In the genomic region with DNA sequence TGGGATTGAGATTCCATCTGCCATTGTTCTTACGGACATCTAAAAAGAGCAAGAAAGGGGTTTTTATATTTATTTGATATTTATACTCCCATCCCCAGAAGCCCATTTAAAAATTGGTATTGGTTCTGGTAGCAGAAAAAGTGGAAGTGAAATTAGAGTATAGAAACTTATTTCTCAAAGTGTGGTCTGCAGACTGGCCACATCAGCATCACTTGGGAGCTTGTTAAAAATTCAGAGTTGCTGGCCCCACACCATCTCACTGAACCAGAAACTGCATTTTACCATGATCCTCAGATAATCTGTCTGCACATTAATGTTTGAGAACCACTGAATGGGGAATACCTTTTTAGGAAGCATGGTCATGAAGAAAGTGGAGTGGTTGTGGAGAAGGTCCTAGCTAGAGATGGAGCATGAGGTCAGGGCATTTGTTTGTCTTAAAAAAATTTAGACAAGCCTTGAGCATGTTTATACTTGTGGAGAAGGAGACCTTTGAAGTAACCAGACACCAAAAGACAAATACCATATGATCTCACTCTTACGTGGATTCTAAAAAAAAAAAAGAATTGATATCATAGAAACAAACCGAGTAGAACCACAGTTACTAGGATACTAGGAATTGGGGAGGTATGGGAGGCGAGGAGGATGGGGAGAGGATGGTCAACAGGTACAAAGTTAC, we compare ENCODE assay signal across 14 cellular contexts.
DNase-seq lines count a peak whose midpoint lies in the region; ATAC-seq and TF ChIP-seq lines count a peak whose summit lies in the region.
"Had no signal": no experiment of that assay in that cellular context is flagged by ENCODE, and none has a peak within 500 bp of the region (broad histone marks: within the 10 kb centered on the region; RNA-seq: fewer than 3 reads in every experiment).

No MANE protein-coding gene starts in this region.

- peak; percentile 79 for ATAC-seq in GM19395 (IDR thresholded peaks at IDR 0.05; ENCODE audit: unreplicated experiment)
- ATAC-seq in HG02763 (IDR thresholded peaks at IDR 0.05; ENCODE audit: unreplicated experiment): peak; percentile 60
- peak; percentile 64 for ATAC-seq in HG03442 (IDR thresholded peaks at IDR 0.05; ENCODE audit: unreplicated experiment)

- H3K4me3 ChIP-seq in GM12865 (ENCODE audit: low read depth, low read length): no peak overlapping the region

- no peak for TF ChIP-seq CTCF in GM12865 (IDR thresholded peaks at IDR 0.05; ENCODE audit: insufficient read depth, low read depth, low read length, missing control alignments)

- peak; percentile 26 for DNase-seq in GM12865 (ENCODE audit: low read depth)
- no peak for DNase-seq in NCI-H1930 (lab: John Stamatoyannopoulos, UW)
- DNase-seq in T-helper 2 cell: no peak
- DNase-seq in activated T-cell treated with anti-CD3 and anti-CD28 coated beads, Interleukin-2, amount 50 U/mL, for 1 hour: no peak
- DNase-seq in nucleus accumbens (lab: John Stamatoyannopoulos, UW): no peak
- DNase-seq: activated naive CD4-positive, alpha-beta T cell treated with anti-CD3 and anti-CD28 coated beads, Interleukin-2, amount 50 U/mL, for 16 hours; central memory CD4-positive, alpha-beta T cell; glutamatergic neuron; kidney glomerular epithelial cell; NCI-H1105 treated with DMSO at 0.1 percent for 48 hours; NCI-H524 had no signal
